Comparison of ENCODE assay signal across 1 cellular context in the genomic region with DNA sequence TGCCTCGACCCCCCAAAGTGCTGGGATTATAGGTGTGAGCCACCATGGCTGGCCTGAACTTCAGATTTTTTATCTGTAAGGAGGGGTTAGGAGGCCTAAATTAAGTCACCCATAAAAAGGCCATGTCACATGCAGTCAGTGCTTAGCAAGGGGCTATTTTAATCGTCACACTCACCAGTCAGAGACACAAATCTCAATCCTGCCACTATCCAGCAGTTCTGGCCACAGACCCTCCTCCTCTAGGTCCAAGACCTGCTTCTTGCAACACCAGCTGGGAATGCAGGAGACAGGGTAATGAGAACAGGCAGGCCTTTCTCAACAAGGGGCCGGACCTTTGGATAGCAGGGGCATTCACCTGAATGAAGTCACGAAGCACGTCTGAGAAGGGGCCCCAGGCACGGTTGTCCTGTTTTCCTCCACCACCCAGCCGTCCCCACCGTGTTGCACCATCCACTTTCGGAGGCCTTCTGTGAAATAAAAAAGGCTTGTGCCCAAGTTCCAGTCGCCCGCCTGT.
TF ChIP-seq lines count a peak whose summit lies in the region.

No MANE protein-coding gene starts in this region.

TF ChIP-seq in A549, 52 proteins besides CTCF, POLR2A, EP300 and RAD21 (continued from another document):
- TF ChIP-seq, protein P1, sequence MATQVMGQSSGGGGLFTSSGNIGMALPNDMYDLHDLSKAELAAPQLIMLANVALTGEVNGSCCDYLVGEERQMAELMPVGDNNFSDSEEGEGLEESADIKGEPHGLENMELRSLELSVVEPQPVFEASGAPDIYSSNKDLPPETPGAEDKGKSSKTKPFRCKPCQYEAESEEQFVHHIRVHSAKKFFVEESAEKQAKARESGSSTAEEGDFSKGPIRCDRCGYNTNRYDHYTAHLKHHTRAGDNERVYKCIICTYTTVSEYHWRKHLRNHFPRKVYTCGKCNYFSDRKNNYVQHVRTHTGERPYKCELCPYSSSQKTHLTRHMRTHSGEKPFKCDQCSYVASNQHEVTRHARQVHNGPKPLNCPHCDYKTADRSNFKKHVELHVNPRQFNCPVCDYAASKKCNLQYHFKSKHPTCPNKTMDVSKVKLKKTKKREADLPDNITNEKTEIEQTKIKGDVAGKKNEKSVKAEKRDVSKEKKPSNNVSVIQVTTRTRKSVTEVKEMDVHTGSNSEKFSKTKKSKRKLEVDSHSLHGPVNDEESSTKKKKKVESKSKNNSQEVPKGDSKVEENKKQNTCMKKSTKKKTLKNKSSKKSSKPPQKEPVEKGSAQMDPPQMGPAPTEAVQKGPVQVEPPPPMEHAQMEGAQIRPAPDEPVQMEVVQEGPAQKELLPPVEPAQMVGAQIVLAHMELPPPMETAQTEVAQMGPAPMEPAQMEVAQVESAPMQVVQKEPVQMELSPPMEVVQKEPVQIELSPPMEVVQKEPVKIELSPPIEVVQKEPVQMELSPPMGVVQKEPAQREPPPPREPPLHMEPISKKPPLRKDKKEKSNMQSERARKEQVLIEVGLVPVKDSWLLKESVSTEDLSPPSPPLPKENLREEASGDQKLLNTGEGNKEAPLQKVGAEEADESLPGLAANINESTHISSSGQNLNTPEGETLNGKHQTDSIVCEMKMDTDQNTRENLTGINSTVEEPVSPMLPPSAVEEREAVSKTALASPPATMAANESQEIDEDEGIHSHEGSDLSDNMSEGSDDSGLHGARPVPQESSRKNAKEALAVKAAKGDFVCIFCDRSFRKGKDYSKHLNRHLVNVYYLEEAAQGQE (IDR thresholded peaks at IDR 0.05) = no peak
- TF ChIP-seq MAFK (IDR thresholded peaks at IDR 0.05; ENCODE audit: partially characterized antibody) = no peak
- TF ChIP-seq PHF8 (IDR thresholded peaks at IDR 0.05; ENCODE audit: borderline replicate concordance, low read depth) = no peak
- no peak for TF ChIP-seq TP53 (CRISPR knock-in tag; IDR thresholded peaks at IDR 0.05)
- no peak for TF ChIP-seq HDAC2 (IDR thresholded peaks at IDR 0.05)
